ENCODE assay signal across 1 cellular context in the genomic region with DNA sequence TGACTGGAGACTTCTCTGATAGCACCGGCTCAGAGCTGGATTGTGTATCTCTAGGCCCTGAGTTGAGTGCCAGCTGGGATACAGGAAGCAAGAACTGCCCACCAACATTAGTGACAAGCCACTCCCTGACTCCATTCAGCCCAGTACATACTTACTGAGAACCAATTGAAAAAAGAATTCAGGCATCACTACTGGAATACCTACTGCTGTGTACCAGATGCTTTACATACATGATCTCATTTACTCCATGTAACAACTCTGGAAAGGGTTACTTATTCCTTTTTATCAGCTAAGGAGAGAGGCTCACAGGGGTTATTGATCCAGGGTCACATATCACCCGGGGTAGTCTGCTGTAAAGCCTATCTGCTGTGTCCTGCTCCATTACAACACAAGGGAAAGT.
TF ChIP-seq lines count a peak whose summit lies in the region.

No MANE protein-coding gene starts in this region.

TF ChIP-seq in WTC11, 78 proteins besides CTCF, POLR2A, EP300 and RAD21 (continued from another document):
- TF ChIP-seq, protein P1, sequence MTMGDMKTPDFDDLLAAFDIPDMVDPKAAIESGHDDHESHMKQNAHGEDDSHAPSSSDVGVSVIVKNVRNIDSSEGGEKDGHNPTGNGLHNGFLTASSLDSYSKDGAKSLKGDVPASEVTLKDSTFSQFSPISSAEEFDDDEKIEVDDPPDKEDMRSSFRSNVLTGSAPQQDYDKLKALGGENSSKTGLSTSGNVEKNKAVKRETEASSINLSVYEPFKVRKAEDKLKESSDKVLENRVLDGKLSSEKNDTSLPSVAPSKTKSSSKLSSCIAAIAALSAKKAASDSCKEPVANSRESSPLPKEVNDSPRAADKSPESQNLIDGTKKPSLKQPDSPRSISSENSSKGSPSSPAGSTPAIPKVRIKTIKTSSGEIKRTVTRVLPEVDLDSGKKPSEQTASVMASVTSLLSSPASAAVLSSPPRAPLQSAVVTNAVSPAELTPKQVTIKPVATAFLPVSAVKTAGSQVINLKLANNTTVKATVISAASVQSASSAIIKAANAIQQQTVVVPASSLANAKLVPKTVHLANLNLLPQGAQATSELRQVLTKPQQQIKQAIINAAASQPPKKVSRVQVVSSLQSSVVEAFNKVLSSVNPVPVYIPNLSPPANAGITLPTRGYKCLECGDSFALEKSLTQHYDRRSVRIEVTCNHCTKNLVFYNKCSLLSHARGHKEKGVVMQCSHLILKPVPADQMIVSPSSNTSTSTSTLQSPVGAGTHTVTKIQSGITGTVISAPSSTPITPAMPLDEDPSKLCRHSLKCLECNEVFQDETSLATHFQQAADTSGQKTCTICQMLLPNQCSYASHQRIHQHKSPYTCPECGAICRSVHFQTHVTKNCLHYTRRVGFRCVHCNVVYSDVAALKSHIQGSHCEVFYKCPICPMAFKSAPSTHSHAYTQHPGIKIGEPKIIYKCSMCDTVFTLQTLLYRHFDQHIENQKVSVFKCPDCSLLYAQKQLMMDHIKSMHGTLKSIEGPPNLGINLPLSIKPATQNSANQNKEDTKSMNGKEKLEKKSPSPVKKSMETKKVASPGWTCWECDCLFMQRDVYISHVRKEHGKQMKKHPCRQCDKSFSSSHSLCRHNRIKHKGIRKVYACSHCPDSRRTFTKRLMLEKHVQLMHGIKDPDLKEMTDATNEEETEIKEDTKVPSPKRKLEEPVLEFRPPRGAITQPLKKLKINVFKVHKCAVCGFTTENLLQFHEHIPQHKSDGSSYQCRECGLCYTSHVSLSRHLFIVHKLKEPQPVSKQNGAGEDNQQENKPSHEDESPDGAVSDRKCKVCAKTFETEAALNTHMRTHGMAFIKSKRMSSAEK (CRISPR knock-in tag; IDR thresholded peaks at IDR 0.05; ENCODE audit: borderline replicate concordance), result no peak
- TF ChIP-seq, protein P2, sequence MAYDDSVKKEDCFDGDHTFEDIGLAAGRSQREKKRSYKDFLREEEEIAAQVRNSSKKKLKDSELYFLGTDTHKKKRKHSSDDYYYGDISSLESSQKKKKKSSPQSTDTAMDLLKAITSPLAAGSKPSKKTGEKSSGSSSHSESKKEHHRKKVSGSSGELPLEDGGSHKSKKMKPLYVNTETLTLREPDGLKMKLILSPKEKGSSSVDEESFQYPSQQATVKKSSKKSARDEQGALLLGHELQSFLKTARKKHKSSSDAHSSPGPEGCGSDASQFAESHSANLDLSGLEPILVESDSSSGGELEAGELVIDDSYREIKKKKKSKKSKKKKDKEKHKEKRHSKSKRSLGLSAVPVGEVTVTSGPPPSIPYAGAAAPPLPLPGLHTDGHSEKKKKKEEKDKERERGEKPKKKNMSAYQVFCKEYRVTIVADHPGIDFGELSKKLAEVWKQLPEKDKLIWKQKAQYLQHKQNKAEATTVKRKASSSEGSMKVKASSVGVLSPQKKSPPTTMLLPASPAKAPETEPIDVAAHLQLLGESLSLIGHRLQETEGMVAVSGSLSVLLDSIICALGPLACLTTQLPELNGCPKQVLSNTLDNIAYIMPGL (CRISPR knock-in tag; IDR thresholded peaks at IDR 0.05), result no peak
- TF ChIP-seq ZNF138 (CRISPR knock-in tag; conservative IDR thresholded peaks at IDR 0.05) (no peak), KAT7 (CRISPR knock-in tag; IDR thresholded peaks at IDR 0.05; ENCODE audit: borderline replicate concordance) (no peak), IRF2 (CRISPR knock-in tag; IDR thresholded peaks at IDR 0.05; ENCODE audit: borderline replicate concordance, low read depth) (no peak), USF1 (CRISPR knock-in tag; IDR thresholded peaks at IDR 0.05) (no peak), ZNF121 (CRISPR knock-in tag; IDR thresholded peaks at IDR 0.05) (no peak)
